In the genomic region with DNA sequence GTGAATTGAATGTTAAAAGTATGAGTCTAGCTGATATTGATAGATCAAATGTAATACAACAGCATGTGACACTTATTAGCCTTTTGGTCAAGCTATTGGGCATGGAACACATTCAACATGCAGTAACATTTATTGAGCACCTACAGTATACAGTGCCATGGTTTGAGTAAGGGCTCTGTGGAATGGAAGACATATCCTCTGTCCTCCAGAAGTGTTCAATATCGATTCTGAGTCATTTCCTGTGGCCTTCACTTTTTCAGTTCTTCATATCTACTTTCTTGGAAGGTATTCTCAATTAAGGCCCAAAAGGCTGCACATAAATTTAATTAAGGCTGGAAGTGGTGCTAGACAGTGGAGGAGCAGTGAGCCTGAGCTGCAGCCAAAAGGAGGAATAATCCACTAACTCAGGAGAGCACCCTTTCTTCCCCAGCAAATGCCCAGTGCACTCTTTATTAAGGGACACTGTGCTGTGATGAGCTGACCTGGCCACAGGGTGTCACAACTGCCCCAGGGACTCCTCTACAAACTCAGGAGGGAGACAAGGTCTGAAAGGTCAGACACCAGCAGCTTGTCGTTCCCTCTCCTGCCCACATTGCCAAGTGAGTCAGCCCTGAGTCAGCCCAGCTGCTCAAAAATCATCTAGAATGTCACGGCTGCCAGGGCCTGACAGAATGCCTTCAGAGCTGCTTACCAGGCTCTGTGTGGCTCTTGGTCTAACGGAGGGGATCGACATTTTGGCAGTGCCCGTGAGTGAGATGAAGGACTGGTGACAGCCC, we compare ENCODE assay signal across 8 cellular contexts.
A peak's percentile ranks its signal among the peaks of the same experiment; 100 is the strongest.
DNase-seq lines count a peak whose midpoint lies in the region; ATAC-seq and TF ChIP-seq lines count a peak whose summit lies in the region.

No MANE protein-coding gene starts in this region.

- peak; percentile 100 for ATAC-seq in activated CD8-positive, alpha-beta memory T cell treated with anti-CD3 and anti-CD28 coated beads, Interleukin-2, amount 10 ng/mL, durations not matched to agents 7 days and 5 days
- peak; percentile 100 for ATAC-seq in esophagus mucosa
- ATAC-seq in stimulated activated naive B cell treated with anti-CD40 and anti-IgM and Interleukin-4, amounts not matched to agents 10 μg/mL and 1 μg/mL and 100 μg/mL, for 72 hours (replicated peaks), result peak; percentile 95 to 98
- no peak for ATAC-seq in HG02870 (IDR thresholded peaks at IDR 0.05; ENCODE audit: unreplicated experiment)

- peaks cover 25% of the 10 kb centered on the region for H3K4me1 Mint-ChIP-seq in activated CD8-positive, alpha-beta memory T cell treated with anti-CD3 and anti-CD28 coated beads, Interleukin-2, amount 10 ng/mL, durations not matched to agents 7 days and 5 days
- peaks cover 23% of the 10 kb centered on the region for H3K4me1 Mint-ChIP-seq in nephron progenitor cell
- no peaks in the 10 kb centered on the region for H3K4me1 Mint-ChIP-seq in stimulated activated naive B cell treated with anti-CD40 and anti-IgM and Interleukin-4, amounts not matched to agents 10 μg/mL and 1 μg/mL and 100 μg/mL, for 72 hours

- H3K4me3 Mint-ChIP-seq in activated CD8-positive, alpha-beta memory T cell treated with anti-CD3 and anti-CD28 coated beads, Interleukin-2, amount 10 ng/mL, durations not matched to agents 7 days and 5 days, result no peak overlapping the region
- no peak overlapping the region for H3K4me3 Mint-ChIP-seq in nephron progenitor cell
- H3K4me3 Mint-ChIP-seq in stimulated activated naive B cell treated with anti-CD40 and anti-IgM and Interleukin-4, amounts not matched to agents 10 μg/mL and 1 μg/mL and 100 μg/mL, for 72 hours, result no peak overlapping the region

- no peaks in the 10 kb centered on the region for H3K36me3 Mint-ChIP-seq in activated CD8-positive, alpha-beta memory T cell treated with anti-CD3 and anti-CD28 coated beads, Interleukin-2, amount 10 ng/mL, durations not matched to agents 7 days and 5 days
- H3K36me3 Mint-ChIP-seq in nephron progenitor cell (ENCODE audit: low read depth), result no peaks in the 10 kb centered on the region
- no peaks in the 10 kb centered on the region for H3K36me3 Mint-ChIP-seq in stimulated activated naive B cell treated with anti-CD40 and anti-IgM and Interleukin-4, amounts not matched to agents 10 μg/mL and 1 μg/mL and 100 μg/mL, for 72 hours

- H3K27ac Mint-ChIP-seq in activated CD8-positive, alpha-beta memory T cell treated with anti-CD3 and anti-CD28 coated beads, Interleukin-2, amount 10 ng/mL, durations not matched to agents 7 days and 5 days, result peak overlapping the region; percentile 62
- H3K27ac Mint-ChIP-seq in nephron progenitor cell, result no peak overlapping the region
- H3K27ac Mint-ChIP-seq in stimulated activated naive B cell treated with anti-CD40 and anti-IgM and Interleukin-4, amounts not matched to agents 10 μg/mL and 1 μg/mL and 100 μg/mL, for 72 hours, result no peak overlapping the region

- peaks cover 4% of the 10 kb centered on the region for H3K27me3 Mint-ChIP-seq in activated CD8-positive, alpha-beta memory T cell treated with anti-CD3 and anti-CD28 coated beads, Interleukin-2, amount 10 ng/mL, durations not matched to agents 7 days and 5 days
- peaks cover 5% of the 10 kb centered on the region for H3K27me3 Mint-ChIP-seq in nephron progenitor cell (ENCODE audit: low read depth, poor library complexity)
- H3K27me3 Mint-ChIP-seq in stimulated activated naive B cell treated with anti-CD40 and anti-IgM and Interleukin-4, amounts not matched to agents 10 μg/mL and 1 μg/mL and 100 μg/mL, for 72 hours, result peaks cover 3 to 10% of the 10 kb centered on the region in 2 donors

- no peaks in the 10 kb centered on the region for H3K9me3 Mint-ChIP-seq in activated CD8-positive, alpha-beta memory T cell treated with anti-CD3 and anti-CD28 coated beads, Interleukin-2, amount 10 ng/mL, durations not matched to agents 7 days and 5 days (ENCODE audit: low read depth)
- no peaks in the 10 kb centered on the region for H3K9me3 Mint-ChIP-seq in nephron progenitor cell
- H3K9me3 Mint-ChIP-seq in stimulated activated naive B cell treated with anti-CD40 and anti-IgM and Interleukin-4, amounts not matched to agents 10 μg/mL and 1 μg/mL and 100 μg/mL, for 72 hours, result no peaks in the 10 kb centered on the region

- peak; percentile 54 for TF ChIP-seq CTCF in nephron progenitor cell (IDR thresholded peaks at IDR 0.05)

- CTCF ChIA-PET in activated CD8-positive, alpha-beta memory T cell treated with anti-CD3 and anti-CD28 coated beads, Interleukin-2, amount 10 ng/mL, durations not matched to agents 7 days and 5 days (lab: Charles Lee), result interaction anchor here (0.9 to 2.1 kb wide), 13 partner anchors 10 to 770 kb away, joined by 3 to 42 read pairs (median 4); no protein-coding TSS in a partner anchor

- peak; percentile 6 for DNase-seq in NCI-H2029 (lab: John Stamatoyannopoulos, UW)
- DNase-seq in NCI-H2029 treated with DMSO at 0.1 percent for 48 hours (lab: John Stamatoyannopoulos, UW), result no peak
- DNase-seq in NCI-H748 (lab: John Stamatoyannopoulos, UW; ENCODE audit: unreplicated experiment), result peak; percentile 74
- peak; percentile 88 for DNase-seq in activated CD8-positive, alpha-beta memory T cell treated with anti-CD3 and anti-CD28 coated beads, Interleukin-2, amount 10 ng/mL, durations not matched to agents 7 days and 5 days
- DNase-seq in nephron progenitor cell, result peak; percentile 53
- DNase-seq in stimulated activated naive B cell treated with anti-CD40 and anti-IgM and Interleukin-4, amounts not matched to agents 10 μg/mL and 1 μg/mL and 100 μg/mL, for 72 hours, result peak; percentile 48
